ENCODE assay signal across 1 cellular context in the genomic region with DNA sequence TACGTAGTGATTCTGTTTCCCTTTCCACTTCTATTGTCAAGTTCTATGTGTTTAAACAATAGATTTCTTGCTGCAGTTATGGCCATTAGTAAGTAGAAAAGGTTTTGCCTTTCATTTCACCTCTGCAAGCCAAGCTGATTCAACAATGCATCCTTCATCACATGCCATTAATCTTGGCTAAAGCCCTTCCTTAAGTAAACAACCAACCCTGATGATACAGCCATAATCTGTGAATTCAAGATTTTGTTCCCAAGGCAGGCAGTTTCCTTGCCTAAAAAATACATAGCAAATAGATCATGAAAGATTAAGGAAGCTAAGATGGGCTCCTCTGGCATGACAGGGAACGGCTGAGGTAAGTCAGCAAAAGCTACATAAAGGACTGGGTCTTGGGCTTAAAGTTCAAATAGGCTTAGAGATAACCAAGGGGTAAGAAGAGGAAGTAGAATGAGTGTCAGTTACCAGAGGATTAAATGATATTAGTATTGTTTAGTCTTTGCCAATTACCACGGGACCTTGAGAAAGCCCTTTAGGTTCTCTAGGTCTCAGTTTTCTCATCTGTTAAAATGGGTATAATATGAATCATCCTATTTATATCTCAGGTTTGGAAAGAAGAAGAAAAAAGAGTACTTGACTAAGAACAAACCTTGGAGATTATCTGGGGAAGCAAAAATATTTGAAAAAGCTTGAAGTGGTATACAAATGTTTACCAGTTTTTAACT.
TF ChIP-seq lines count a peak whose summit lies in the region.

No MANE protein-coding gene starts in this region.

TF ChIP-seq in K562, 482 proteins besides CTCF, POLR2A, EP300 and RAD21 (continues in another document):
- TF ChIP-seq ARID1B (IDR thresholded peaks at IDR 0.05) = peak; percentile 55; the same call in 1 of the 2 replicates
- TF ChIP-seq BCOR (IDR thresholded peaks at IDR 0.05) = peak; percentile 45; the same call in 1 of the 2 replicates
- TF ChIP-seq, protein P1, sequence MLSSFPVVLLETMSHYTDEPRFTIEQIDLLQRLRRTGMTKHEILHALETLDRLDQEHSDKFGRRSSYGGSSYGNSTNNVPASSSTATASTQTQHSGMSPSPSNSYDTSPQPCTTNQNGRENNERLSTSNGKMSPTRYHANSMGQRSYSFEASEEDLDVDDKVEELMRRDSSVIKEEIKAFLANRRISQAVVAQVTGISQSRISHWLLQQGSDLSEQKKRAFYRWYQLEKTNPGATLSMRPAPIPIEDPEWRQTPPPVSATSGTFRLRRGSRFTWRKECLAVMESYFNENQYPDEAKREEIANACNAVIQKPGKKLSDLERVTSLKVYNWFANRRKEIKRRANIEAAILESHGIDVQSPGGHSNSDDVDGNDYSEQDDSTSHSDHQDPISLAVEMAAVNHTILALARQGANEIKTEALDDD (IDR thresholded peaks at IDR 0.05) = peak; percentile 95
- TF ChIP-seq SMARCC2 (IDR thresholded peaks at IDR 0.05; ENCODE audit: low read depth) = no peak; the same call in 1 of the 2 replicates
- TF ChIP-seq ZNF24 (IDR thresholded peaks at IDR 0.05) = 0 out of 2 replicates have a peak, but pooled peaks have one; percentile 42
- no peak for TF ChIP-seq ELK1 (CRISPR knock-in tag; IDR thresholded peaks at IDR 0.05)
- TF ChIP-seq, protein P2, sequence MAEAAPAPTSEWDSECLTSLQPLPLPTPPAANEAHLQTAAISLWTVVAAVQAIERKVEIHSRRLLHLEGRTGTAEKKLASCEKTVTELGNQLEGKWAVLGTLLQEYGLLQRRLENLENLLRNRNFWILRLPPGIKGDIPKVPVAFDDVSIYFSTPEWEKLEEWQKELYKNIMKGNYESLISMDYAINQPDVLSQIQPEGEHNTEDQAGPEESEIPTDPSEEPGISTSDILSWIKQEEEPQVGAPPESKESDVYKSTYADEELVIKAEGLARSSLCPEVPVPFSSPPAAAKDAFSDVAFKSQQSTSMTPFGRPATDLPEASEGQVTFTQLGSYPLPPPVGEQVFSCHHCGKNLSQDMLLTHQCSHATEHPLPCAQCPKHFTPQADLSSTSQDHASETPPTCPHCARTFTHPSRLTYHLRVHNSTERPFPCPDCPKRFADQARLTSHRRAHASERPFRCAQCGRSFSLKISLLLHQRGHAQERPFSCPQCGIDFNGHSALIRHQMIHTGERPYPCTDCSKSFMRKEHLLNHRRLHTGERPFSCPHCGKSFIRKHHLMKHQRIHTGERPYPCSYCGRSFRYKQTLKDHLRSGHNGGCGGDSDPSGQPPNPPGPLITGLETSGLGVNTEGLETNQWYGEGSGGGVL (CRISPR knock-in tag; IDR thresholded peaks at IDR 0.05) = no peak
- TF ChIP-seq MTA1 (IDR thresholded peaks at IDR 0.05; ENCODE audit: borderline replicate concordance) = no peak
- TF ChIP-seq ETV5 (CRISPR knock-in tag; IDR thresholded peaks at IDR 0.05; ENCODE audit: low read depth) = no peak
- TF ChIP-seq MEIS2 (IDR thresholded peaks at IDR 0.05; ENCODE audit: partially characterized antibody) = peak; percentile 91
- peak in 1 of 2 experiments; percentile 56; a peak in 2 of 4 replicates for TF ChIP-seq RCOR1 (IDR thresholded peaks at IDR 0.05; ENCODE audit: borderline replicate concordance in 1 of 2, low read depth in 2 of 2, low read length in 2 of 2)
- TF ChIP-seq DDX20 (tag; IDR thresholded peaks at IDR 0.05; ENCODE audit: low read depth) = peak; percentile 38; the same call in 1 of the 2 replicates
- peak; percentile 69; the same call in 1 of the 2 replicates for TF ChIP-seq SOX6 (IDR thresholded peaks at IDR 0.05)
- TF ChIP-seq ZNF212 (CRISPR knock-in tag; IDR thresholded peaks at IDR 0.05) = no peak
- no peak for TF ChIP-seq SIN3A (IDR thresholded peaks at IDR 0.05; ENCODE audit: borderline replicate concordance in 2 of 2, control insufficient read depth in 1 of 2, low read depth in 2 of 2, low read length in 2 of 2)
- no peak for TF ChIP-seq CGGBP1 (CRISPR knock-in tag; IDR thresholded peaks at IDR 0.05)
- no peak for TF ChIP-seq SPI1 (IDR thresholded peaks at IDR 0.05; ENCODE audit: borderline replicate concordance, low read depth, low read length)
- TF ChIP-seq TEAD4 (IDR thresholded peaks at IDR 0.05; ENCODE audit: low read length) = peak; percentile 24; the same call in 1 of the 2 replicates
- no peak for TF ChIP-seq TEAD4 (CRISPR knock-in tag; IDR thresholded peaks at IDR 0.05; ENCODE audit: borderline replicate concordance)
- TF ChIP-seq KDM1A (IDR thresholded peaks at IDR 0.05) = peak; percentile 31 to 54; a peak in 1 of 4 replicates
- TF ChIP-seq MAZ (CRISPR knock-in tag; conservative IDR thresholded peaks at IDR 0.05 in 1 of 2, IDR thresholded peaks at IDR 0.05 in 1 of 2) = no peak
- no peak for TF ChIP-seq NR2C2 (CRISPR knock-in tag; IDR thresholded peaks at IDR 0.05)
- TF ChIP-seq NR2C2 (tag; IDR thresholded peaks at IDR 0.05) = peak; percentile 33; the same call in 1 of the 2 replicates
- TF ChIP-seq POLR2H (tag; IDR thresholded peaks at IDR 0.05; ENCODE audit: low read depth) = 0 out of 2 replicates have a peak, but pooled peaks have one; percentile 29
- no peak for TF ChIP-seq NUFIP1 (IDR thresholded peaks at IDR 0.05; ENCODE audit: partially characterized antibody)
- TF ChIP-seq, protein P3, sequence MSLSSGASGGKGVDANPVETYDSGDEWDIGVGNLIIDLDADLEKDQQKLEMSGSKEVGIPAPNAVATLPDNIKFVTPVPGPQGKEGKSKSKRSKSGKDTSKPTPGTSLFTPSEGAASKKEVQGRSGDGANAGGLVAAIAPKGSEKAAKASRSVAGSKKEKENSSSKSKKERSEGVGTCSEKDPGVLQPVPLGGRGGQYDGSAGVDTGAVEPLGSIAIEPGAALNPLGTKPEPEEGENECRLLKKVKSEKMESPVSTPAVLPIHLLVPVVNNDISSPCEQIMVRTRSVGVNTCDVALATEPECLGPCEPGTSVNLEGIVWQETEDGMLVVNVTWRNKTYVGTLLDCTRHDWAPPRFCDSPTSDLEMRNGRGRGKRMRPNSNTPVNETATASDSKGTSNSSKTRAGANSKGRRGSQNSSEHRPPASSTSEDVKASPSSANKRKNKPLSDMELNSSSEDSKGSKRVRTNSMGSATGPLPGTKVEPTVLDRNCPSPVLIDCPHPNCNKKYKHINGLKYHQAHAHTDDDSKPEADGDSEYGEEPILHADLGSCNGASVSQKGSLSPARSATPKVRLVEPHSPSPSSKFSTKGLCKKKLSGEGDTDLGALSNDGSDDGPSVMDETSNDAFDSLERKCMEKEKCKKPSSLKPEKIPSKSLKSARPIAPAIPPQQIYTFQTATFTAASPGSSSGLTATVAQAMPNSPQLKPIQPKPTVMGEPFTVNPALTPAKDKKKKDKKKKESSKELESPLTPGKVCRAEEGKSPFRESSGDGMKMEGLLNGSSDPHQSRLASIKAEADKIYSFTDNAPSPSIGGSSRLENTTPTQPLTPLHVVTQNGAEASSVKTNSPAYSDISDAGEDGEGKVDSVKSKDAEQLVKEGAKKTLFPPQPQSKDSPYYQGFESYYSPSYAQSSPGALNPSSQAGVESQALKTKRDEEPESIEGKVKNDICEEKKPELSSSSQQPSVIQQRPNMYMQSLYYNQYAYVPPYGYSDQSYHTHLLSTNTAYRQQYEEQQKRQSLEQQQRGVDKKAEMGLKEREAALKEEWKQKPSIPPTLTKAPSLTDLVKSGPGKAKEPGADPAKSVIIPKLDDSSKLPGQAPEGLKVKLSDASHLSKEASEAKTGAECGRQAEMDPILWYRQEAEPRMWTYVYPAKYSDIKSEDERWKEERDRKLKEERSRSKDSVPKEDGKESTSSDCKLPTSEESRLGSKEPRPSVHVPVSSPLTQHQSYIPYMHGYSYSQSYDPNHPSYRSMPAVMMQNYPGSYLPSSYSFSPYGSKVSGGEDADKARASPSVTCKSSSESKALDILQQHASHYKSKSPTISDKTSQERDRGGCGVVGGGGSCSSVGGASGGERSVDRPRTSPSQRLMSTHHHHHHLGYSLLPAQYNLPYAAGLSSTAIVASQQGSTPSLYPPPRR (CRISPR knock-in tag; IDR thresholded peaks at IDR 0.05; ENCODE audit: borderline replicate concordance) = no peak
- peak; percentile 12; the same call in 1 of the 2 replicates for TF ChIP-seq SMARCE1 (IDR thresholded peaks at IDR 0.05)
- TF ChIP-seq, protein P4, sequence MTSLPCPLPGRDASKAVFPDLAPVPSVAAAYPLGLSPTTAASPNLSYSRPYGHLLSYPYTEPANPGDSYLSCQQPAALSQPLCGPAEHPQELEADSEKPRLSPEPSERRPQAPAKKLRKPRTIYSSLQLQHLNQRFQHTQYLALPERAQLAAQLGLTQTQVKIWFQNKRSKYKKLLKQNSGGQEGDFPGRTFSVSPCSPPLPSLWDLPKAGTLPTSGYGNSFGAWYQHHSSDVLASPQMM (CRISPR knock-in tag; IDR thresholded peaks at IDR 0.05) = no peak
- peak; percentile 93 for TF ChIP-seq ESRRA (IDR thresholded peaks at IDR 0.05; ENCODE audit: borderline replicate concordance, low read depth)
- no peak for TF ChIP-seq HSF4 (CRISPR knock-in tag; IDR thresholded peaks at IDR 0.05; ENCODE audit: borderline replicate concordance)
- TF ChIP-seq HES1 (IDR thresholded peaks at IDR 0.05; ENCODE audit: low read depth) = no peak
- TF ChIP-seq NFE2 (IDR thresholded peaks at IDR 0.05; ENCODE audit: low read depth) = 0 out of 2 replicates have a peak, but pooled peaks have one; percentile 1
- 0 out of 2 replicates have a peak, but pooled peaks have one; percentile 12 for TF ChIP-seq CBFA2T2 (conservative IDR thresholded peaks at IDR 0.05)
- peak; percentile 31; the same call in 1 of the 2 replicates for TF ChIP-seq SMARCA5 (IDR thresholded peaks at IDR 0.05)
- peak; percentile 84 for TF ChIP-seq FOXA1 (IDR thresholded peaks at IDR 0.05; ENCODE audit: borderline replicate concordance)
- TF ChIP-seq SETDB1 (IDR thresholded peaks at IDR 0.05; ENCODE audit: low read length) = no peak
- no peak for TF ChIP-seq ZBTB17 (CRISPR knock-in tag; IDR thresholded peaks at IDR 0.05)
- TF ChIP-seq ADNP (tag; IDR thresholded peaks at IDR 0.05) = peak; percentile 80
- no peak for TF ChIP-seq ZNF146 (CRISPR knock-in tag; IDR thresholded peaks at IDR 0.05; ENCODE audit: unreplicated experiment)
- TF ChIP-seq RBM25 (IDR thresholded peaks at IDR 0.05; ENCODE audit: low read depth, low read length, severe bottlenecking) = peak; percentile 98
- no peak for TF ChIP-seq POLR2B (IDR thresholded peaks at IDR 0.05; ENCODE audit: low read depth, partially characterized antibody)
- TF ChIP-seq PBX2 (CRISPR knock-in tag; IDR thresholded peaks at IDR 0.05; ENCODE audit: low read depth) = no peak
- peak; percentile 87 for TF ChIP-seq PBX2 (tag; conservative IDR thresholded peaks at IDR 0.05; ENCODE audit: low read depth)
- TF ChIP-seq CBFA2T3 (IDR thresholded peaks at IDR 0.05) = peak; percentile 40
- peak; percentile 56 for TF ChIP-seq CHD4 (IDR thresholded peaks at IDR 0.05; ENCODE audit: insufficient read depth, insufficient replicate concordance, low read depth, low read length, poor library complexity, severe bottlenecking)
- TF ChIP-seq PTBP1 (IDR thresholded peaks at IDR 0.05; ENCODE audit: low read depth, low read length) = no peak
- TF ChIP-seq FOXJ2 (tag; IDR thresholded peaks at IDR 0.05) = peak; percentile 1; the same call in 1 of the 2 replicates
- TF ChIP-seq, protein P5, sequence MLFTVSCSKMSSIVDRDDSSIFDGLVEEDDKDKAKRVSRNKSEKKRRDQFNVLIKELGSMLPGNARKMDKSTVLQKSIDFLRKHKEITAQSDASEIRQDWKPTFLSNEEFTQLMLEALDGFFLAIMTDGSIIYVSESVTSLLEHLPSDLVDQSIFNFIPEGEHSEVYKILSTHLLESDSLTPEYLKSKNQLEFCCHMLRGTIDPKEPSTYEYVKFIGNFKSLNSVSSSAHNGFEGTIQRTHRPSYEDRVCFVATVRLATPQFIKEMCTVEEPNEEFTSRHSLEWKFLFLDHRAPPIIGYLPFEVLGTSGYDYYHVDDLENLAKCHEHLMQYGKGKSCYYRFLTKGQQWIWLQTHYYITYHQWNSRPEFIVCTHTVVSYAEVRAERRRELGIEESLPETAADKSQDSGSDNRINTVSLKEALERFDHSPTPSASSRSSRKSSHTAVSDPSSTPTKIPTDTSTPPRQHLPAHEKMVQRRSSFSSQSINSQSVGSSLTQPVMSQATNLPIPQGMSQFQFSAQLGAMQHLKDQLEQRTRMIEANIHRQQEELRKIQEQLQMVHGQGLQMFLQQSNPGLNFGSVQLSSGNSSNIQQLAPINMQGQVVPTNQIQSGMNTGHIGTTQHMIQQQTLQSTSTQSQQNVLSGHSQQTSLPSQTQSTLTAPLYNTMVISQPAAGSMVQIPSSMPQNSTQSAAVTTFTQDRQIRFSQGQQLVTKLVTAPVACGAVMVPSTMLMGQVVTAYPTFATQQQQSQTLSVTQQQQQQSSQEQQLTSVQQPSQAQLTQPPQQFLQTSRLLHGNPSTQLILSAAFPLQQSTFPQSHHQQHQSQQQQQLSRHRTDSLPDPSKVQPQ (CRISPR knock-in tag; IDR thresholded peaks at IDR 0.05; ENCODE audit: borderline replicate concordance) = 0 out of 2 replicates have a peak, but pooled peaks have one; percentile 40
- no peak for TF ChIP-seq JUNB (CRISPR knock-in tag; conservative IDR thresholded peaks at IDR 0.05)
